Comparison of ENCODE assay signal across 15 cellular contexts in the genomic region with DNA sequence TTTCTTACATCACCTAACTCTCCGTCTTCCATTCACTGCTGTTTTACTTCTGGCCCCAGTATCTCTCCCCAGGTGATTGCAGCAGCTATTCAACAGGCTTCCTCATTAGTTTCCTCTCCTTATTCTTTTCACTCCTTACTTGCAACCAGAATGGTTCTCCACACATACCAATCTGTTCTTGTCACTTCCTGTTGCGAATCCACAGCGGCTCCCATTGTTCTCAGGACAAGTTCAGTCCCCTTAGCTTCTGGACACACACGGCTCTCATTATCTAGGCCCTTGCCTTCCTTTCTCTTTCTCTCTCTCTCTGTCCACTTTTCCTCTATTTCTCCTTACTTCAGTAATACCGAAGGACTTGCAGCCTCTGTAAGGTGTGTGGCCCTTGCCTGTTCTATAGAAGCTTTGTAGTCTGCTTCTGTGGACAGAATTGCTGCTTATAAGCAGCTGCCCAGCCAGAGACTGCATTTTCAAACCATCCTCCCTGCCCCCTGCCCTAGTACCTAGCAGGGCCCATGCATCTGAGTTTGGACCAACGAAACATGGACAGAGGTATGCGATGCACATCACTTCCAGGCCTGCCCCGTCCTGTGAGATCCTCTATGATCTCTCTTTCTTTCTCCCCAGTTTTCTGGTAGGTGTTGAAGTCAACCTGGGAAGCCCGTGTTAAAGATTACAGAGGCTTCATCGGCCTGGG. TPM values are rescaled to one million over a fixed set of nuclear protein-coding genes. Genes with fewer than 3 reads are reported as not detected.
A peak's percentile ranks its signal among the peaks of the same experiment; 100 is the strongest.
DNase-seq lines count a peak whose midpoint lies in the region; ATAC-seq lines count a peak whose summit lies in the region.
"Had no signal": no experiment of that assay in that cellular context is flagged by ENCODE, and none has a peak within 500 bp of the region (broad histone marks: within the 10 kb centered on the region; RNA-seq: fewer than 3 reads in every experiment).

No MANE protein-coding gene starts in this region.

- POLR2A ChIA-PET in activated CD4-positive, alpha-beta memory T cell treated with anti-CD3 and anti-CD28 coated beads for 36 hours (lab: Charles Lee), result no interaction called here

- intact Hi-C loops in activated CD4-positive, alpha-beta memory T cell treated with anti-CD3 and anti-CD28 coated beads for 36 hours (cut with micrococcal nuclease), result no loop called here

- no peaks in the 10 kb centered on the region for H3K9me3 Mint-ChIP-seq in activated CD4-positive, alpha-beta memory T cell treated with anti-CD3 and anti-CD28 coated beads for 36 hours
- H3K9me3 Mint-ChIP-seq: naive B cell had no signal

- H3K4me1 Mint-ChIP-seq in activated CD4-positive, alpha-beta memory T cell treated with anti-CD3 and anti-CD28 coated beads for 36 hours (ENCODE audit: low read depth), result no peaks in the 10 kb centered on the region

- CTCF ChIA-PET in activated CD4-positive, alpha-beta memory T cell treated with anti-CD3 and anti-CD28 coated beads for 36 hours (lab: Charles Lee), result no interaction called here

- DNase-seq in DMS153 (lab: John Stamatoyannopoulos, UW) (peak; percentile 38), DMS153 treated with DMSO at 0.1 percent for 48 hours (lab: John Stamatoyannopoulos, UW; ENCODE audit: unreplicated experiment) (no peak), astrocyte of the hippocampus (ENCODE audit: low read depth, low spot score) (peak; percentile 85), iPS DF 4.7 (ENCODE audit: extremely low read depth, low spot score) (peak; percentile 89), NCI-H2196 treated with DMSO at 0.1 percent for 48 hours (lab: John Stamatoyannopoulos, UW; ENCODE audit: unreplicated experiment) (no peak)
- DNase-seq in activated CD4-positive, alpha-beta memory T cell treated with anti-CD3 and anti-CD28 coated beads for 36 hours, result no peak
- DNase-seq: activated CD4-positive, alpha-beta T cell treated with anti-CD3 and anti-CD28 coated beads, Interleukin-2, amount 50 U/mL, for 1 hour; naive B cell; NCI-H1092 treated with DMSO at 0.1 percent for 48 hours; PC-3; stimulated activated CD4-positive, alpha-beta T cell treated with anti-CD3 and anti-CD28 coated beads, Interleukin-4, amount 100 ng/mL, for 4 hours; testis had no signal

- no peak overlapping the region for H3K27ac Mint-ChIP-seq in activated CD4-positive, alpha-beta memory T cell treated with anti-CD3 and anti-CD28 coated beads for 36 hours
- H3K27ac Mint-ChIP-seq: activated naive CD8-positive, alpha-beta T cell; naive B cell had no signal

- no peak overlapping the region for H3K4me3 Mint-ChIP-seq in activated CD4-positive, alpha-beta memory T cell treated with anti-CD3 and anti-CD28 coated beads for 36 hours
- H3K4me3 Mint-ChIP-seq: activated naive CD8-positive, alpha-beta T cell; naive B cell had no signal

- peaks cover 7% of the 10 kb centered on the region for H3K27me3 Mint-ChIP-seq in activated CD4-positive, alpha-beta memory T cell treated with anti-CD3 and anti-CD28 coated beads for 36 hours

- ATAC-seq in activated CD4-positive, CD25-positive, alpha-beta regulatory T cell treated with anti-CD3 and anti-CD28 coated beads, Interleukin-2, amount 50 U/mL, for 24 hours, result no peak
- no peak for ATAC-seq in GM21515 (IDR thresholded peaks at IDR 0.05; ENCODE audit: unreplicated experiment)
- ATAC-seq: PC-3 had no signal

- no peaks in the 10 kb centered on the region for H3K36me3 Mint-ChIP-seq in activated CD4-positive, alpha-beta memory T cell treated with anti-CD3 and anti-CD28 coated beads for 36 hours
- H3K36me3 Mint-ChIP-seq: activated naive CD8-positive, alpha-beta T cell; naive B cell had no signal

RNA-seq across cellular contexts. Expression of gene VAT1L, which starts 45.7 kb away (rescaled TPM):
- not detected for total RNA-seq in activated CD4-positive, alpha-beta memory T cell treated with anti-CD3 and anti-CD28 coated beads for 36 hours

Comparison
In these comparisons a context has a peak if more than half of its experiments do, and no peak if none do; other contexts are left out.
1. DNase-seq: peak in DMS153 (single experiment), astrocyte of the hippocampus (single experiment) and iPS DF 4.7 (single experiment); none in DMS153 treated with DMSO at 0.1 percent for 48 hours (single experiment), activated CD4-positive, alpha-beta memory T cell treated with anti-CD3 and anti-CD28 coated beads for 36 hours (single experiment) and NCI-H2196 treated with DMSO at 0.1 percent for 48 hours (single experiment).